ENCODE assay signal across 28 cellular contexts in genomic region chr14:95097385-95097784, GRCh38. TPM values are rescaled to one million over a fixed set of nuclear protein-coding genes. Genes with fewer than 3 reads are reported as not detected.
DNase-seq lines count a peak whose midpoint lies in the region; ATAC-seq and TF ChIP-seq lines count a peak whose summit lies in the region.
"Had no signal": no experiment of that assay in that cellular context is flagged by ENCODE, and none has a peak within 500 bp of the region (broad histone marks: within the 10 kb centered on the region; RNA-seq: fewer than 3 reads in every experiment).

No MANE protein-coding gene starts in this region.

- H3K9me3 Mint-ChIP-seq in neural crest cell: no peaks in the 10 kb centered on the region
- H3K9me3 Mint-ChIP-seq: activated naive CD4-positive, alpha-beta T cell treated with anti-CD3 and anti-CD28 coated beads, Interleukin-2, amount 50 U/mL, for 72 hours; activated T-helper 17 cell treated with anti-CD3 and anti-CD28 coated beads, Interleukin-2, amount 50 U/mL, for 72 hours; IgD-negative memory B cell; stimulated activated effector memory CD8-positive, alpha-beta T cell treated with anti-CD3 and anti-CD28 coated beads, Interleukin-12 subunit alpha, Interleukin-12 subunit beta, amount 100 ng/mL, for 72 hours had no signal

- DNase-seq in AG20443 (ENCODE audit: low spot score) (peak; percentile 19), GM04504 (ENCODE audit: low read depth) (peak; percentile 18), dedifferentiated amniotic fluid mesenchymal stem cell (ENCODE audit: extremely low spot score) (peak; percentile 59), neural crest cell (ENCODE audit: low read depth, low spot score) (no peak), esophagus muscularis mucosa (ENCODE audit: extremely low spot score) (no peak)
- DNase-seq: activated CD4-positive, alpha-beta T cell treated with anti-CD3 and anti-CD28 coated beads for 48 hours; activated CD8-positive, alpha-beta memory T cell treated with anti-CD3 and anti-CD28 coated beads, Interleukin-2, amount 10 ng/mL, durations not matched to agents 7 days and 5 days; Caco-2; effector memory CD4-positive, alpha-beta T cell; heart right ventricle; mucosa of descending colon; NCI-H2081 treated with DMSO at 0.1 percent for 48 hours; NCI-H510A; NK-92 treated with Interleukin-12 subunit alpha and Interleukin-12 subunit beta, amount 100 ng/mL, for 24 hours; stimulated activated CD4-positive, alpha-beta T cell treated with anti-CD3 and anti-CD28 coated beads, Interleukin-1b, Interleukin-23, amount 100 ng/mL, for 48 hours had no signal

- H3K4me1 ChIP-seq in esophagus muscularis mucosa: peaks cover 21 to 73% (median 59%) of the 10 kb centered on the region in 4 donors
- H3K4me1 ChIP-seq: Caco-2, SJSA1 had no signal

- no peak for TF ChIP-seq EP300 in esophagus muscularis mucosa (IDR thresholded peaks at IDR 0.05)

- no peak overlapping the region for H3K4me3 ChIP-seq in esophagus muscularis mucosa
- H3K4me3 ChIP-seq: ascending aorta, heart right ventricle, mucosa of descending colon, SJSA1, skin epidermis, thoracic aorta had no signal

- H3K4me3 Mint-ChIP-seq in neural crest cell: no peak overlapping the region
- H3K4me3 Mint-ChIP-seq: activated CD8-positive, alpha-beta memory T cell treated with anti-CD3 and anti-CD28 coated beads, Interleukin-2, amount 10 ng/mL, durations not matched to agents 7 days and 5 days; activated T-helper 17 cell treated with anti-CD3 and anti-CD28 coated beads, Interleukin-2, amount 50 U/mL, for 72 hours; B cell; IgD-negative memory B cell; stimulated activated effector memory CD8-positive, alpha-beta T cell treated with anti-CD3 and anti-CD28 coated beads, Interleukin-12 subunit alpha, Interleukin-12 subunit beta, amount 100 ng/mL, for 72 hours had no signal

- no peaks in the 10 kb centered on the region for H3K27me3 ChIP-seq in esophagus muscularis mucosa
- H3K27me3 ChIP-seq: ascending aorta, heart right ventricle, SJSA1 had no signal

- H3K36me3 ChIP-seq in esophagus muscularis mucosa: peaks cover 24 to 56% (median 44%) of the 10 kb centered on the region in 4 donors

- TF ChIP-seq CTCF in neural crest cell (conservative IDR thresholded peaks at IDR 0.05) (no peak), esophagus muscularis mucosa (IDR thresholded peaks at IDR 0.05) (no peak)

- no peak for TF ChIP-seq POLR2A in esophagus muscularis mucosa (IDR thresholded peaks at IDR 0.05; ENCODE audit: low read depth)

- 58% methylated on average over 2 of the region's 2 CpGs for WGBS in esophagus muscularis mucosa

- ATAC-seq in HG03095 (IDR thresholded peaks at IDR 0.05; ENCODE audit: unreplicated experiment) (no peak), GM19023 (IDR thresholded peaks at IDR 0.05; ENCODE audit: unreplicated experiment) (no peak)
- ATAC-seq: activated CD8-positive, alpha-beta memory T cell treated with anti-CD3 and anti-CD28 coated beads, Interleukin-2, amount 10 ng/mL, durations not matched to agents 7 days and 5 days; activated naive CD4-positive, alpha-beta T cell treated with anti-CD3 and anti-CD28 coated beads, Interleukin-2, amount 50 U/mL, for 72 hours; activated T-helper 17 cell treated with anti-CD3 and anti-CD28 coated beads, Interleukin-2, amount 50 U/mL, for 72 hours; mucosa of descending colon; Panc1; stimulated activated effector memory CD8-positive, alpha-beta T cell treated with anti-CD3 and anti-CD28 coated beads, Interleukin-12 subunit alpha, Interleukin-12 subunit beta, amount 100 ng/mL, for 72 hours had no signal

- no peaks in the 10 kb centered on the region for H3K9me3 ChIP-seq in esophagus muscularis mucosa
- H3K9me3 ChIP-seq: ascending aorta, Caco-2, heart right ventricle, mucosa of descending colon, SJSA1, thoracic aorta had no signal

- H3K4me1 Mint-ChIP-seq in neural crest cell: peaks cover 41% of the 10 kb centered on the region

- H3K27ac Mint-ChIP-seq in neural crest cell (ENCODE audit: unreplicated experiment): peak overlapping the region; percentile 35
- H3K27ac Mint-ChIP-seq: activated CD8-positive, alpha-beta memory T cell treated with anti-CD3 and anti-CD28 coated beads, Interleukin-2, amount 10 ng/mL, durations not matched to agents 7 days and 5 days; activated T-helper 17 cell treated with anti-CD3 and anti-CD28 coated beads, Interleukin-2, amount 50 U/mL, for 72 hours; B cell; IgD-negative memory B cell; stimulated activated effector memory CD8-positive, alpha-beta T cell treated with anti-CD3 and anti-CD28 coated beads, Interleukin-12 subunit alpha, Interleukin-12 subunit beta, amount 100 ng/mL, for 72 hours had no signal

- no peaks in the 10 kb centered on the region for H3K27me3 Mint-ChIP-seq in neural crest cell (ENCODE audit: low read depth)
- H3K27me3 Mint-ChIP-seq: activated CD8-positive, alpha-beta memory T cell treated with anti-CD3 and anti-CD28 coated beads, Interleukin-2, amount 10 ng/mL, durations not matched to agents 7 days and 5 days; activated T-helper 17 cell treated with anti-CD3 and anti-CD28 coated beads, Interleukin-2, amount 50 U/mL, for 72 hours; B cell; IgD-negative memory B cell; progenitor cell of endocrine pancreas had no signal

- H3K27ac ChIP-seq in esophagus muscularis mucosa (replicated peaks in 1 of 4): no peak overlapping the region
- H3K27ac ChIP-seq: ascending aorta, heart right ventricle, SJSA1, skin epidermis, thoracic aorta had no signal

- intact Hi-C loops in esophagus muscularis mucosa (cut with DNase I): loop anchor here (5.0 to 10.0 kb wide), 2 partner anchors 193 to 290 kb away; no protein-coding TSS in a partner anchor

- peaks cover 12% of the 10 kb centered on the region for H3K36me3 Mint-ChIP-seq in neural crest cell (ENCODE audit: low read depth)

RNA-seq across cellular contexts. Expression of gene DICER1, which starts 59.9 kb away (rescaled TPM):
- 104 and 115 TPM in 2 replicates for total RNA-seq in neural crest cell
- 10 to 100 TPM; 43.9 to 72.2 (median 58.4) TPM for total RNA-seq in esophagus muscularis mucosa

Comparison
In these comparisons a context has a peak if more than half of its experiments do, and no peak if none do; other contexts are left out.
1. DNase-seq: peak in AG20443 (single experiment), GM04504 (single experiment) and dedifferentiated amniotic fluid mesenchymal stem cell (single experiment); none in neural crest cell (single experiment) and esophagus muscularis mucosa (single experiment).